ENCODE assay signal across 14 cellular contexts in genomic region chr12:64700532-64700931, GRCh38. TPM values are rescaled to one million over a fixed set of nuclear protein-coding genes. Genes with fewer than 3 reads are reported as not detected.
DNase-seq lines count a peak whose midpoint lies in the region; ATAC-seq and TF ChIP-seq lines count a peak whose summit lies in the region.
"Had no signal": no experiment of that assay in that cellular context is flagged by ENCODE, and none has a peak within 500 bp of the region (broad histone marks: within the 10 kb centered on the region; RNA-seq: fewer than 3 reads in every experiment).

No MANE protein-coding gene starts in this region.

- H3K9me3 Mint-ChIP-seq in T-helper 2 cell treated with Interferon-gamma antibody and Interleukin-4, amounts not matched to agents 5 μg/mL and 100 μg/mL, for 36 hours, result no peaks in the 10 kb centered on the region
- H3K9me3 Mint-ChIP-seq in IgD-negative memory B cell (no peaks in the 10 kb centered on the region), nephron progenitor cell (no peaks in the 10 kb centered on the region)
- H3K9me3 Mint-ChIP-seq in activated naive CD8-positive, alpha-beta T cell treated with anti-CD3 and anti-CD28 coated beads, Interleukin-2, amount 10 ng/mL, durations not matched to agents 7 days and 5 days, result no peaks in the 10 kb centered on the region

- peaks cover 31% of the 10 kb centered on the region for H3K4me1 Mint-ChIP-seq in T-helper 2 cell treated with Interferon-gamma antibody and Interleukin-4, amounts not matched to agents 5 μg/mL and 100 μg/mL, for 36 hours (ENCODE audit: low read depth)
- H3K4me1 Mint-ChIP-seq in IgD-negative memory B cell (peaks cover 17 to 25% (median 23%) of the 10 kb centered on the region in 3 donors), nephron progenitor cell (peaks cover 30% of the 10 kb centered on the region)
- peaks cover 30% of the 10 kb centered on the region for H3K4me1 Mint-ChIP-seq in activated naive CD8-positive, alpha-beta T cell treated with anti-CD3 and anti-CD28 coated beads, Interleukin-2, amount 10 ng/mL, durations not matched to agents 7 days and 5 days

- peak; percentile 20 for ATAC-seq in activated naive CD8-positive, alpha-beta T cell treated with anti-CD3 and anti-CD28 coated beads, Interleukin-2, amount 10 ng/mL, durations not matched to agents 7 days and 5 days (ENCODE audit: low read depth)
- ATAC-seq in HG03571 (IDR thresholded peaks at IDR 0.05; ENCODE audit: unreplicated experiment), result no peak

- DNase-seq in T-helper 2 cell treated with Interferon-gamma antibody and Interleukin-4, amounts not matched to agents 5 μg/mL and 100 μg/mL, for 36 hours (ENCODE audit: low spot score), result no peak
- DNase-seq in T-helper 2 cell, result no peak
- no peak for DNase-seq in activated naive CD8-positive, alpha-beta T cell treated with anti-CD3 and anti-CD28 coated beads, Interleukin-2, amount 10 ng/mL, durations not matched to agents 7 days and 5 days
- DNase-seq in nephron progenitor cell, result no peak
- DNase-seq in SHP77 (lab: John Stamatoyannopoulos, UW), result no peak
- DNase-seq in OCI-M1 (lab: John Stamatoyannopoulos, UW), result no peak
- DNase-seq: activated CD4-positive, CD25-positive, alpha-beta regulatory T cell; KBM-7; left ventricle myocardium inferior; NCI-H2227 treated with DMSO at 0.1 percent for 48 hours; NK-92 treated with Interleukin-12 subunit alpha and Interleukin-12 subunit beta, amount 100 ng/mL, for 24 hours had no signal

- no peaks in the 10 kb centered on the region for H3K27me3 Mint-ChIP-seq in T-helper 2 cell treated with Interferon-gamma antibody and Interleukin-4, amounts not matched to agents 5 μg/mL and 100 μg/mL, for 36 hours (ENCODE audit: low read depth)
- H3K27me3 Mint-ChIP-seq in IgD-negative memory B cell, result no peaks in the 10 kb centered on the region
- H3K27me3 Mint-ChIP-seq in activated naive CD8-positive, alpha-beta T cell treated with anti-CD3 and anti-CD28 coated beads, Interleukin-2, amount 10 ng/mL, durations not matched to agents 7 days and 5 days, result no peaks in the 10 kb centered on the region
- no peaks in the 10 kb centered on the region for H3K27me3 Mint-ChIP-seq in nephron progenitor cell (ENCODE audit: low read depth, poor library complexity)
- H3K27me3 Mint-ChIP-seq: progenitor cell of endocrine pancreas had no signal

- peak overlapping the region; percentile 42 for H3K4me3 Mint-ChIP-seq in T-helper 2 cell treated with Interferon-gamma antibody and Interleukin-4, amounts not matched to agents 5 μg/mL and 100 μg/mL, for 36 hours
- peak overlapping the region in 1 of 4 donors; percentile 59 for H3K4me3 Mint-ChIP-seq in IgD-negative memory B cell
- H3K4me3 Mint-ChIP-seq in activated naive CD8-positive, alpha-beta T cell treated with anti-CD3 and anti-CD28 coated beads, Interleukin-2, amount 10 ng/mL, durations not matched to agents 7 days and 5 days, result peak overlapping the region; percentile 35
- no peak overlapping the region for H3K4me3 Mint-ChIP-seq in nephron progenitor cell

- peak overlapping the region; percentile 70 for H3K27ac Mint-ChIP-seq in T-helper 2 cell treated with Interferon-gamma antibody and Interleukin-4, amounts not matched to agents 5 μg/mL and 100 μg/mL, for 36 hours
- H3K27ac Mint-ChIP-seq in IgD-negative memory B cell, result peak overlapping the region; percentile 60 to 67 (median 60)
- peak overlapping the region; percentile 19 for H3K27ac Mint-ChIP-seq in activated naive CD8-positive, alpha-beta T cell treated with anti-CD3 and anti-CD28 coated beads, Interleukin-2, amount 10 ng/mL, durations not matched to agents 7 days and 5 days
- peak overlapping the region; percentile 89 for H3K27ac Mint-ChIP-seq in nephron progenitor cell
- H3K27ac Mint-ChIP-seq: progenitor cell of endocrine pancreas had no signal

- POLR2A ChIA-PET in activated naive CD8-positive, alpha-beta T cell treated with anti-CD3 and anti-CD28 coated beads, Interleukin-2, amount 10 ng/mL, durations not matched to agents 7 days and 5 days (lab: Charles Lee), result interaction anchor here (1.0 kb wide), 1 partner anchor 11 kb away, joined by 3 read pairs; no protein-coding TSS in a partner anchor

- no peak for TF ChIP-seq CTCF in nephron progenitor cell (IDR thresholded peaks at IDR 0.05)

- peaks cover 22% of the 10 kb centered on the region for H3K36me3 Mint-ChIP-seq in T-helper 2 cell treated with Interferon-gamma antibody and Interleukin-4, amounts not matched to agents 5 μg/mL and 100 μg/mL, for 36 hours (ENCODE audit: low read depth)
- no peaks in the 10 kb centered on the region for H3K36me3 Mint-ChIP-seq in IgD-negative memory B cell
- peaks cover 11% of the 10 kb centered on the region for H3K36me3 Mint-ChIP-seq in activated naive CD8-positive, alpha-beta T cell treated with anti-CD3 and anti-CD28 coated beads, Interleukin-2, amount 10 ng/mL, durations not matched to agents 7 days and 5 days
- H3K36me3 Mint-ChIP-seq in nephron progenitor cell (ENCODE audit: low read depth), result peaks cover 28% of the 10 kb centered on the region

RNA-seq across cellular contexts. Expression of gene GNS, which starts 58.7 kb away (rescaled TPM):
- polyA plus RNA-seq in IgD-negative memory B cell, result 24.2 TPM
- 10 to 100 TPM; 28.6 to 32.0 TPM for total RNA-seq in activated naive CD8-positive, alpha-beta T cell treated with anti-CD3 and anti-CD28 coated beads, Interleukin-2, amount 10 ng/mL, durations not matched to agents 7 days and 5 days

Comparison
In these comparisons a context has a peak if more than half of its experiments do, and no peak if none do; other contexts are left out.
1. H3K27ac Mint-ChIP-seq: peak in every context shown above with its lines; median percentile 89 in nephron progenitor cell; 70 in T-helper 2 cell treated with Interferon-gamma antibody and Interleukin-4, amounts not matched to agents 5 μg/mL and 100 μg/mL, for 36 hours; 60 in IgD-negative memory B cell; 19 in activated naive CD8-positive, alpha-beta T cell treated with anti-CD3 and anti-CD28 coated beads, Interleukin-2, amount 10 ng/mL, durations not matched to agents 7 days and 5 days.